In genomic region chr10:3817002-3817401, GRCh38 we compare ENCODE assay signal across 22 cellular contexts. TPM values are rescaled to one million over a fixed set of nuclear protein-coding genes. Genes with fewer than 3 reads are reported as not detected.
DNase-seq lines count a peak whose midpoint lies in the region; ATAC-seq, FAIRE-seq and TF ChIP-seq lines count a peak whose summit lies in the region.
"Had no signal": no experiment of that assay in that cellular context is flagged by ENCODE, and none has a peak within 500 bp of the region (broad histone marks: within the 10 kb centered on the region; RNA-seq: fewer than 3 reads in every experiment).

No MANE protein-coding gene starts in this region.

- H3K27ac Mint-ChIP-seq in MCF 10A (ENCODE audit: low read depth, unreplicated experiment) = peak overlapping the region; percentile 52
- H3K27ac Mint-ChIP-seq: GM23338, HFFc6 had no signal

- H3K9me3 ChIP-seq in mammary epithelial cell (replicated peaks; ENCODE audit: insufficient read depth, low read length) (no peaks in the 10 kb centered on the region), HepG2 (ENCODE audit: low read length) (no peaks in the 10 kb centered on the region), right lobe of liver (no peaks in the 10 kb centered on the region), trophoblast cell (ENCODE audit: insufficient read depth, low read depth, low read length) (no peaks in the 10 kb centered on the region)
- H3K9me3 ChIP-seq: A549, BLaER1 had no signal

- H2BK120ac ChIP-seq in trophoblast cell (ENCODE audit: insufficient read depth, low read length, poor library complexity) = peak overlapping the region; percentile 57

- in situ Hi-C loops in mammary epithelial cell (cut with MboI; ENCODE audit: low sequenced_read_pairs in 2 of 2) (no loop called here), HepG2 (cut with HindIII; ENCODE audit: extremely low pct_ligation_motif_present, low pct_unique_long_range_greater_than_20kb) (no loop called here)

- DNase-seq in NCI-H146 (lab: John Stamatoyannopoulos, UW) = peak; percentile 33
- DNase-seq in NCI-H146 treated with DMSO at 0.1 percent for 48 hours (lab: John Stamatoyannopoulos, UW; ENCODE audit: unreplicated experiment) = no peak
- DNase-seq in MCF 10A (ENCODE audit: unreplicated experiment) = no peak
- no peak for DNase-seq in mammary epithelial cell
- no peak for DNase-seq in HepG2 (ENCODE audit: low spot score)
- DNase-seq in right lobe of liver = no peak
- DNase-seq in trophoblast cell = no peak
- DNase-seq in sciatic nerve (ENCODE audit: low spot score) = no peak
- DNase-seq: CD4-positive, alpha-beta memory T cell; DMS153; DMS79; GDM1; HCEC 1CT; HFFc6 had no signal

- no peaks in the 10 kb centered on the region for H3K79me2 ChIP-seq in mammary epithelial cell (ENCODE audit: insufficient read depth, low read length)
- no peaks in the 10 kb centered on the region for H3K79me2 ChIP-seq in HepG2 (ENCODE audit: insufficient read depth, low read length)
- no peaks in the 10 kb centered on the region for H3K79me2 ChIP-seq in trophoblast cell (ENCODE audit: control insufficient read depth, insufficient read depth, low read length, poor library complexity)

- H3K4me1 ChIP-seq in mammary epithelial cell (ENCODE audit: insufficient read depth, low read length) (peaks cover 2% of the 10 kb centered on the region), HepG2 (ENCODE audit: insufficient read depth, low read length) (peaks cover 32% of the 10 kb centered on the region), right lobe of liver (peaks cover 0 to 3% (median under 1%) of the 10 kb centered on the region in 4 donors), trophoblast cell (ENCODE audit: control insufficient read depth in 1 of 2, insufficient read depth in 2 of 2, low read length in 2 of 2) (peaks cover 2 to 4% of the 10 kb centered on the region in 2 experiments)

- no peak overlapping the region for H4K91ac ChIP-seq in trophoblast cell (ENCODE audit: low read depth, low read length)

- no peak for TF ChIP-seq RAD21 in HepG2 (CRISPR knock-in tag; IDR thresholded peaks at IDR 0.05)

- H3K27me3 ChIP-seq in mammary epithelial cell (ENCODE audit: insufficient read depth, low read length) (no peaks in the 10 kb centered on the region), HepG2 (ENCODE audit: control insufficient read depth in 1 of 2, insufficient read depth in 2 of 2, low read length in 2 of 2) (no peaks in the 10 kb centered on the region), right lobe of liver (no peaks in the 10 kb centered on the region), trophoblast cell (ENCODE audit: insufficient read depth, low read length) (no peaks in the 10 kb centered on the region)
- H3K27me3 ChIP-seq: BLaER1 had no signal

- intact Hi-C loops in MCF 10A (cut with micrococcal nuclease) = no loop called here
- intact Hi-C loops in mammary epithelial cell (cut with micrococcal nuclease) = no loop called here
- intact Hi-C loops in HepG2 (cut with micrococcal nuclease; ENCODE audit: unreplicated experiment) = no loop called here
- intact Hi-C loops in right lobe of liver (cut with DNase I) = no loop called here
- intact Hi-C loops in sciatic nerve (cut with DNase I) = no loop called here

- no peaks in the 10 kb centered on the region for H3K36me3 Mint-ChIP-seq in MCF 10A (ENCODE audit: insufficient read depth, unreplicated experiment)
- H3K36me3 Mint-ChIP-seq: CD14-positive monocyte had no signal

- CTCF ChIA-PET in MCF 10A (lab: Yijun Ruan, JAX) = no interaction called here
- CTCF ChIA-PET in mammary epithelial cell (lab: Charles Lee; ENCODE audit: low non-redundant PET) = no interaction called here
- CTCF ChIA-PET in HepG2 (lab: Yijun Ruan, JAX; ENCODE audit: low intra/inter-chr PET ratio, low total read pairs) = no interaction called here

- H3K4me2 ChIP-seq in mammary epithelial cell (ENCODE audit: insufficient read depth, low read depth, low read length) (no peak overlapping the region), HepG2 (ENCODE audit: low read depth, low read length) (no peak overlapping the region), trophoblast cell (ENCODE audit: low read length) (no peak overlapping the region)
- H3K4me2 ChIP-seq: A549, BLaER1, GM23338 had no signal

- H3K4me1 Mint-ChIP-seq in MCF 10A (ENCODE audit: insufficient read depth, unreplicated experiment) = peaks cover 3% of the 10 kb centered on the region
- H3K4me1 Mint-ChIP-seq: GM23338 had no signal

- no peak overlapping the region for H2BK5ac ChIP-seq in trophoblast cell (ENCODE audit: low read depth, low read length, poor library complexity)

- TF ChIP-seq CTCF in MCF 10A (IDR thresholded peaks at IDR 0.05; ENCODE audit: unreplicated experiment) (no peak), mammary epithelial cell (conservative IDR thresholded peaks at IDR 0.05 in 1 of 2, IDR thresholded peaks at IDR 0.05 in 1 of 2; ENCODE audit: extremely low read depth in 1 of 2, insufficient read depth in 1 of 2, low read depth in 1 of 2, low read length in 2 of 2) (no peak), HepG2 (CRISPR knock-in tag; IDR thresholded peaks at IDR 0.05) (no peak), right lobe of liver (IDR thresholded peaks at IDR 0.05) (no peak)

- dilution Hi-C loops in mammary epithelial cell (cut with HindIII; ENCODE audit: low sequenced_read_pairs) = loop anchor here (25.0 kb wide), 1 partner anchor 520 kb away; no protein-coding TSS in a partner anchor

- H2AK5ac ChIP-seq in trophoblast cell (ENCODE audit: low read length) = no peak overlapping the region

- H4K20me1 ChIP-seq in mammary epithelial cell (ENCODE audit: insufficient read depth, low read length) = no peaks in the 10 kb centered on the region
- no peaks in the 10 kb centered on the region for H4K20me1 ChIP-seq in HepG2 (ENCODE audit: insufficient read depth, low read length)
- H4K20me1 ChIP-seq: BLaER1 had no signal

- TF ChIP-seq POLR2A in HepG2 (IDR thresholded peaks at IDR 0.05; ENCODE audit: insufficient read depth in 1 of 2, low read depth in 2 of 2, low read length in 2 of 2) = no peak
- no peak for TF ChIP-seq POLR2A in right lobe of liver (IDR thresholded peaks at IDR 0.05)

- H4K12ac ChIP-seq in trophoblast cell (ENCODE audit: low read depth, low read length) = no peak overlapping the region

- no peak overlapping the region for H3K27ac ChIP-seq in mammary epithelial cell (ENCODE audit: insufficient read depth, low read depth, low read length)
- H3K27ac ChIP-seq in HepG2 (ENCODE audit: extremely low read length, insufficient read depth, low read length) = no peak overlapping the region
- H3K27ac ChIP-seq in right lobe of liver = no peak overlapping the region
- peak overlapping the region; percentile 22 for H3K27ac ChIP-seq in trophoblast cell (ENCODE audit: low read depth, low read length)
- H3K27ac ChIP-seq: 22Rv1, A549, BLaER1 had no signal

- peaks cover 17% of the 10 kb centered on the region for H3K79me1 ChIP-seq in trophoblast cell (ENCODE audit: low read length)

- no peak for FAIRE-seq in HepG2 (lab: Jason Lieb, UNC)
- FAIRE-seq: A549, GM12892, H54, HTR-8/SVneo had no signal

- no peak for TF ChIP-seq EP300 in HepG2 (IDR thresholded peaks at IDR 0.05; ENCODE audit: low read depth in 2 of 2, low read length in 2 of 2)
- TF ChIP-seq EP300 in HepG2 (CRISPR knock-in tag; IDR thresholded peaks at IDR 0.05; ENCODE audit: borderline replicate concordance) = no peak

- H3K18ac ChIP-seq in trophoblast cell (ENCODE audit: low read length) = no peak overlapping the region

- H3K14ac ChIP-seq in trophoblast cell (ENCODE audit: low read length) = no peak overlapping the region

- H3K9ac ChIP-seq in mammary epithelial cell (ENCODE audit: insufficient read depth, low read length) = no peak overlapping the region
- no peak overlapping the region for H3K9ac ChIP-seq in HepG2 (ENCODE audit: insufficient read depth, low read depth, low read length)
- H3K9ac ChIP-seq in trophoblast cell (ENCODE audit: low read length) = no peak overlapping the region
- H3K9ac ChIP-seq: BLaER1 had no signal

- peak overlapping the region; percentile 2 for H2BK12ac ChIP-seq in trophoblast cell (ENCODE audit: low read length)

- ATAC-seq in HepG2 = no peak
- no peak for ATAC-seq in right lobe of liver
- no peak for ATAC-seq in sciatic nerve
- ATAC-seq: A549, GM23338 had no signal

- no peak overlapping the region for H3K4me3 ChIP-seq in mammary epithelial cell (replicated peaks in 1 of 3; ENCODE audit: insufficient read depth in 1 of 3, low read depth in 2 of 3, low read length in 3 of 3)
- no peak overlapping the region for H3K4me3 ChIP-seq in HepG2 (replicated peaks in 1 of 3; ENCODE audit: insufficient read depth in 1 of 3, low read depth in 2 of 3, low read length in 3 of 3)
- no peak overlapping the region for H3K4me3 ChIP-seq in right lobe of liver
- H3K4me3 ChIP-seq in trophoblast cell (ENCODE audit: low read depth, low read length) = no peak overlapping the region
- H3K4me3 ChIP-seq: A549, BLaER1, GM23338 had no signal

- POLR2A ChIA-PET in MCF 10A (lab: Yijun Ruan, JAX) (interaction anchor here (2.6 to 14.1 kb wide), 2 partner anchors 11 to 34 kb away, joined by 12 to 571 read pairs; partner anchors contain the start of gene KLF6), HepG2 (lab: Yijun Ruan, JAX) (interaction anchor here (2.1 kb wide), 1 partner anchor 32 kb away, joined by 14 read pairs; the partner anchor contains the start of gene KLF6)

- no peak overlapping the region for H4K8ac ChIP-seq in trophoblast cell (ENCODE audit: low read depth, low read length)

- H3K23ac ChIP-seq in trophoblast cell (ENCODE audit: low read length) = no peak overlapping the region

- no peaks in the 10 kb centered on the region for H3K9me3 Mint-ChIP-seq in MCF 10A (ENCODE audit: unreplicated experiment)
- H3K9me3 Mint-ChIP-seq: GM23338, HFFc6 had no signal

- H3K27me3 Mint-ChIP-seq in MCF 10A (ENCODE audit: insufficient read depth, unreplicated experiment) = no peaks in the 10 kb centered on the region
- H3K27me3 Mint-ChIP-seq: CD4-positive, alpha-beta memory T cell had no signal

- BruUV-seq in MCF 10A (replicated peaks; lab: Mats Ljungman, UMichigan) = no TSS peak
- no TSS peak for BruUV-seq in mammary epithelial cell (replicated peaks; lab: Mats Ljungman, UMichigan)
- BruUV-seq in HepG2 (replicated peaks; lab: Mats Ljungman, UMichigan) = no TSS peak

- H3K36me3 ChIP-seq in mammary epithelial cell (ENCODE audit: insufficient read depth, low read length) = no peaks in the 10 kb centered on the region
- no peaks in the 10 kb centered on the region for H3K36me3 ChIP-seq in HepG2 (replicated peaks in 1 of 2; ENCODE audit: control insufficient read depth in 1 of 2, insufficient read depth in 2 of 2, low read length in 2 of 2)
- no peaks in the 10 kb centered on the region for H3K36me3 ChIP-seq in right lobe of liver
- H3K36me3 ChIP-seq in trophoblast cell (ENCODE audit: control insufficient read depth in 1 of 2, insufficient read depth in 2 of 2, low read length in 2 of 2) = no peaks in the 10 kb centered on the region
- H3K36me3 ChIP-seq: BLaER1 had no signal

- no peak overlapping the region for H3K4ac ChIP-seq in trophoblast cell (ENCODE audit: low read depth, low read length)

- WGBS in mammary epithelial cell (ENCODE audit: low coverage, missing lambda C conversion rate) = 82% methylated on average over 5 of the region's 5 CpGs
- WGBS in HepG2 (ENCODE audit: low lambda C conversion rate) = 89% methylated on average over 5 of the region's 5 CpGs
- 59% methylated on average over 2 of the region's 5 CpGs for WGBS in right lobe of liver (ENCODE audit: insufficient coverage, low coverage, low lambda C conversion rate, missing lambda C conversion rate)
- WGBS in trophoblast cell (ENCODE audit: extremely low coverage, insufficient coverage, insufficient read length) = no CpG with 5 or more reads among the region's 5 CpGs

- H2AFZ ChIP-seq in mammary epithelial cell (ENCODE audit: low read depth, low read length) (no peak overlapping the region), HepG2 (ENCODE audit: low read length) (peak overlapping the region; percentile 12), trophoblast cell (ENCODE audit: insufficient read depth, low read length, poor library complexity) (no peak overlapping the region)
- H2AFZ ChIP-seq: GM23338 had no signal

- H3K4me3 Mint-ChIP-seq in MCF 10A (ENCODE audit: unreplicated experiment) = no peak overlapping the region
- H3K4me3 Mint-ChIP-seq: CD14-positive monocyte; CD4-positive, alpha-beta memory T cell; GM23338; HFFc6 had no signal

RNA-seq across cellular contexts. Expression of gene KLF6, which starts 32.0 kb away (rescaled TPM):
- total RNA-seq in MCF 10A (2022) (253 and 282 TPM in 2 replicates), mammary epithelial cell (100 to 1,000 TPM in 1 of 2 donors, 10 to 100 TPM in 1; 95.4 to 268 TPM), HepG2 (2016; rRNA removed; fragmentation: Illumina TruSeq; extraction: Trizol) (13.5 and 27.0 TPM in 2 replicates), right lobe of liver (10 to 100 TPM; 25.2 to 86.4 (median 75.2) TPM), sciatic nerve (273 TPM)
- polyA plus RNA-seq in mammary epithelial cell (125 TPM), HepG2 (2011; rRNA removed) (71.9 and 75.4 TPM in 2 replicates)
- 330 TPM for polyA minus RNA-seq in mammary epithelial cell
- total RNA-seq in HepG2 (2016; cell fraction: cytosol; rRNA removed; fragmentation: Illumina TruSeq; extraction: Trizol; ENCODE audit: low read depth) = 17.4 and 21.1 TPM in 2 replicates
- 13.7 and 28.9 TPM in 2 replicates for total RNA-seq in HepG2 (2016; cell fraction: insoluble cytoplasmic fraction; rRNA removed; fragmentation: Illumina TruSeq; extraction: Trizol)
- 23.0 and 29.0 TPM in 2 replicates for total RNA-seq in HepG2 (2016; cell fraction: membrane; rRNA removed; fragmentation: Illumina TruSeq; extraction: Trizol)
- total RNA-seq in HepG2 (2016; cell fraction: nucleus; rRNA removed; fragmentation: Illumina TruSeq; extraction: Trizol) = 106 and 113 TPM in 2 replicates
- polyA plus RNA-seq in HepG2 (2011; cell fraction: cytosol; rRNA removed) = 35.6 and 36.3 TPM in 2 replicates
- polyA plus RNA-seq in HepG2 (2011; cell fraction: nucleus; rRNA removed) = 201 and 233 TPM in 2 replicates
- 28.6 and 64.6 TPM in 2 replicates for polyA plus RNA-seq in HepG2 (2012)
- polyA plus RNA-seq in HepG2 (2016; cell fraction: cytosol; fragmentation: Illumina TruSeq; extraction: Trizol; ENCODE audit: low read depth) = 2.8 and 3.6 TPM in 2 replicates
- 25.4 and 29.8 TPM in 2 replicates for polyA plus RNA-seq in HepG2 (2016; cell fraction: insoluble cytoplasmic fraction; fragmentation: Illumina TruSeq; extraction: Trizol; ENCODE audit: low read depth)
- polyA plus RNA-seq in HepG2 (2016; cell fraction: membrane; fragmentation: Illumina TruSeq; extraction: Trizol; ENCODE audit: low read depth) = 11.0 and 14.7 TPM in 2 replicates
- 165 and 176 TPM in 2 replicates for polyA plus RNA-seq in HepG2 (2016; cell fraction: nucleus; fragmentation: Illumina TruSeq; extraction: Trizol; ENCODE audit: insufficient read depth, low read depth)
- 46.3 and 318 TPM in 2 replicates for polyA minus RNA-seq in HepG2 (2011; rRNA and poly(A)+ RNA removed; ENCODE audit: low replicate concordance)
- polyA minus RNA-seq in HepG2 (2011; cell fraction: cytosol; rRNA and poly(A)+ RNA removed) = 50.8 and 67.4 TPM in 2 replicates
- polyA minus RNA-seq in HepG2 (2011; cell fraction: nucleus; rRNA and poly(A)+ RNA removed) = 544 and 615 TPM in 2 replicates
- 113 TPM in 2 replicates for polyA plus RNA-seq in trophoblast cell (2013)
